In the genomic region with DNA sequence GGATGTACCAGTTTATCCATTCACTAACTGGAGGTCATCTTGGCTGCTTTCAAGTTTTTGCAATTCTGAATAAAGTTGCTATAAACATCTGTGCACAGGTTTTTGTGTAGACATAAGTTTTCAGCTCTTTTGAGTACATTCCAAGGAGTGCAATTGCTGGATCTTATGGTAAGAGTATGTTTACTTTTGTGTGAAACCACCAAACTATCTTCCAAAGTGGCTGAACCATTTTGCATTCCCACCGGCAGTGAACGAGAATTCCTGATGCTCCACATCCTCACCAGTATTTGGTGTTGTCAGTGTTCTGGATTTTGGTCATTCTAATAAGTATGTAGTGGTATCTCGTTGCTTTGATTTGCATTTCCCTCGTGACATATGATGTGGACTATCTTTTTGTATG, we compare ENCODE assay signal across 1 cellular context.
TF ChIP-seq lines count a peak whose summit lies in the region.

No MANE protein-coding gene starts in this region.

TF ChIP-seq in IMR-90, 13 proteins besides CTCF, POLR2A, EP300 and RAD21:
- TF ChIP-seq BHLHE40 (IDR thresholded peaks at IDR 0.05; ENCODE audit: low read depth, low read length) = no peak
- TF ChIP-seq NFE2L2 (IDR thresholded peaks at IDR 0.05; ENCODE audit: low read depth, low read length) = no peak
- no peak for TF ChIP-seq CEBPB (IDR thresholded peaks at IDR 0.05; ENCODE audit: low read depth, low read length)
- TF ChIP-seq RFX5 (IDR thresholded peaks at IDR 0.05; ENCODE audit: low read depth, low read length) = no peak
- TF ChIP-seq, protein P1, sequence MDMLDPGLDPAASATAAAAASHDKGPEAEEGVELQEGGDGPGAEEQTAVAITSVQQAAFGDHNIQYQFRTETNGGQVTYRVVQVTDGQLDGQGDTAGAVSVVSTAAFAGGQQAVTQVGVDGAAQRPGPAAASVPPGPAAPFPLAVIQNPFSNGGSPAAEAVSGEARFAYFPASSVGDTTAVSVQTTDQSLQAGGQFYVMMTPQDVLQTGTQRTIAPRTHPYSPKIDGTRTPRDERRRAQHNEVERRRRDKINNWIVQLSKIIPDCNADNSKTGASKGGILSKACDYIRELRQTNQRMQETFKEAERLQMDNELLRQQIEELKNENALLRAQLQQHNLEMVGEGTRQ (IDR thresholded peaks at IDR 0.05; ENCODE audit: low read depth, low read length) = no peak
- no peak for TF ChIP-seq SMC3 (IDR thresholded peaks at IDR 0.05; ENCODE audit: low read depth, low read length)
